Comparison of ENCODE assay signal across 12 cellular contexts in the genomic region with DNA sequence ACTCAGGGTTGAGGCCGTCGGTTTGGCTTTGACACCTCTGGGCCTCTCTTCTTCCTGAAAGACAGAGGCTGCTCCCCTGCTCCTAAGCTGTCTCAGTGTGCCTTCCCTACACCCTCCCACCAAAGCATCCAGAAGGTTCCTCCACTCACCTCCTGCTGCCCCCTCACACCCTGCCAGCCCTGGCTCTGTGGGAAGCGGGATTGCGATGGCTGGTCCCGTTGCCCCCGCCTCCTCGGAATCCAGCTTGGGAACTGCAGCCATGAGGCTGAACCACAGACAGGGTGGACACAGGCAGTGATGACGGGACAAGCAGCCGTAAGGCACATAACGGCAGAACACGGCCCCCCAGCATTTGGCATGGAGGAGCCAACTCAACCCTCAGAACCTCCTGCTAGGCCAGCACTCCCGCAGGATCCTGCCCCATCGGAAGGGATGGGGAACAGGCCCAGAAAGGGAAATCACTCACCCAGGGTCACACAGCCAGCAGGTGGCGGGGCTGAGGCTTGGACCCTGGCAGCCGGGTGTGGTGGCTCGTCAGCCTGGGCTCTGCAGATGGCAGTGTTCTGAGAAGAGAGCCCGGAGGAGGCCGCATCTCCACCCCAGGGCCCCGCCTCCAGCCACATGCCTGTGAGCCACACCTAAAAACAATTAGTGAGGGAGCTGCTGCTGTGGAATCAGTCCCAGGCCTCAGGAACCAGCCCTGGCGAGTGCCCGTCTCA.
DNase-seq lines count a peak whose midpoint lies in the region; ATAC-seq, FAIRE-seq and TF ChIP-seq lines count a peak whose summit lies in the region.
"Had no signal": no experiment of that assay in that cellular context is flagged by ENCODE, and none has a peak within 500 bp of the region (broad histone marks: within the 10 kb centered on the region; RNA-seq: fewer than 3 reads in every experiment).

No MANE protein-coding gene starts in this region.

- no TSS peak for BruUV-seq in GM12878 (replicated peaks; lab: Mats Ljungman, UMichigan)

- H4K20me1 ChIP-seq in GM12878 (ENCODE audit: control insufficient read depth, insufficient read depth): no peaks in the 10 kb centered on the region

- intact Hi-C loops in GM12878 (cut with micrococcal nuclease; ENCODE audit: unreplicated experiment) (no loop called here), right cardiac atrium (cut with DNase I) (no loop called here), prostate gland (cut with DNase I) (no loop called here)

- no peak for TF ChIP-seq POLR2A in A549 (IDR thresholded peaks at IDR 0.05; ENCODE audit: low read length)
- TF ChIP-seq POLR2A in GM12878 (IDR thresholded peaks at IDR 0.05; ENCODE audit: low read depth, low read length): no peak
- no peak for TF ChIP-seq POLR2A in prostate gland (IDR thresholded peaks at IDR 0.05)

- RAD21 ChIA-PET in GM12878 (lab: Charles Lee; ENCODE audit: unreplicated experiment): no interaction called here

- H3K27ac ChIP-seq in A549 (no peak overlapping the region), GM12878 (ENCODE audit: control insufficient read depth, insufficient read depth) (no peak overlapping the region), right cardiac atrium (ENCODE audit: low read length) (no peak overlapping the region), prostate gland (no peak overlapping the region)

- H3K4me1 ChIP-seq in A549: no peaks in the 10 kb centered on the region
- no peaks in the 10 kb centered on the region for H3K4me1 ChIP-seq in GM12878 (ENCODE audit: control insufficient read depth, insufficient read depth, low read length)
- no peaks in the 10 kb centered on the region for H3K4me1 ChIP-seq in right cardiac atrium (ENCODE audit: control insufficient read depth, insufficient read depth, low read length)
- no peaks in the 10 kb centered on the region for H3K4me1 ChIP-seq in prostate gland (replicated peaks)

- no peaks in the 10 kb centered on the region for H3K27me3 ChIP-seq in GM12878 (replicated peaks in 1 of 2; ENCODE audit: control insufficient read depth in 2 of 2, insufficient read depth in 2 of 2, low read length in 1 of 2)
- H3K27me3 ChIP-seq in right cardiac atrium (ENCODE audit: control insufficient read depth, insufficient read depth): no peaks in the 10 kb centered on the region
- no peaks in the 10 kb centered on the region for H3K27me3 ChIP-seq in prostate gland (replicated peaks; ENCODE audit: insufficient read depth)

- H3K9me3 ChIP-seq in A549 (no peaks in the 10 kb centered on the region), GM12878 (replicated peaks; ENCODE audit: control insufficient read depth, insufficient read depth, low read length) (no peaks in the 10 kb centered on the region; the same call in 2 of the 3 replicates), right cardiac atrium (ENCODE audit: control insufficient read depth, low read length) (no peaks in the 10 kb centered on the region), prostate gland (no peaks in the 10 kb centered on the region)

- H3K9ac ChIP-seq in GM12878 (ENCODE audit: control insufficient read depth, insufficient read depth, low read length): no peak overlapping the region

- no peak for FAIRE-seq in A549 (lab: Jason Lieb, UNC)
- no peak for FAIRE-seq in GM12878 (lab: Jason Lieb, UNC)

- in situ Hi-C loops in GM12878 (cut with MboI): no loop called here

- no peaks in the 10 kb centered on the region for H3K36me3 ChIP-seq in GM12878 (ENCODE audit: control insufficient read depth in 2 of 2, insufficient read depth in 2 of 2, low read length in 1 of 2)
- no peaks in the 10 kb centered on the region for H3K36me3 ChIP-seq in prostate gland

- H3K4me2 ChIP-seq in A549 (no peak overlapping the region), GM12878 (ENCODE audit: control insufficient read depth, insufficient read depth) (no peak overlapping the region)

- TF ChIP-seq EP300 in A549 (IDR thresholded peaks at IDR 0.05) (no peak), GM12878 (IDR thresholded peaks at IDR 0.05; ENCODE audit: borderline replicate concordance in 1 of 2, control insufficient read depth in 1 of 2, low read depth in 2 of 2, low read length in 2 of 2) (no peak)

- H3K79me2 ChIP-seq in GM12878 (ENCODE audit: control insufficient read depth, insufficient read depth, low read length): no peaks in the 10 kb centered on the region

- TF ChIP-seq CTCF in A549 (IDR thresholded peaks at IDR 0.05) (no peak), GM12878 (IDR thresholded peaks at IDR 0.05 in 2 of 3, conservative IDR thresholded peaks at IDR 0.05 in 1 of 3; ENCODE audit: control insufficient read depth in 2 of 3, extremely low read depth in 1 of 3, insufficient read depth in 1 of 3, low read depth in 3 of 3, low read length in 3 of 3) (peak; percentile 9 to 37 (median 35); a peak in 3 of 6 replicates), prostate gland (IDR thresholded peaks at IDR 0.05) (no peak)

- TF ChIP-seq RAD21 in A549 (conservative IDR thresholded peaks at IDR 0.05 in 1 of 2, IDR thresholded peaks at IDR 0.05 in 1 of 2) (no peak), GM12878 (IDR thresholded peaks at IDR 0.05; ENCODE audit: insufficient read depth, low read depth, low read length) (no peak)

- H2AFZ ChIP-seq in GM12878 (ENCODE audit: control insufficient read depth, low read depth, low read length): no peak overlapping the region

- SMC1A ChIA-PET in GM12878 (lab: Charles Lee; ENCODE audit: uncharacterized antibody, unreplicated experiment): no interaction called here

- DNase-seq in A549 (ENCODE audit: low read depth in 1 of 2, low spot score in 1 of 2) (peak in 1 of 2 experiments; percentile 27), EH (ENCODE audit: low read depth) (peak; percentile 10), LoVo (ENCODE audit: low spot score) (peak; percentile 3), GM12878 (ENCODE audit: low read depth, low spot score) (no peak), right cardiac atrium (no peak), prostate gland (ENCODE audit: low spot score) (no peak), NCI-H510A (lab: John Stamatoyannopoulos, UW) (no peak)
- DNase-seq: activated CD8-positive, alpha-beta memory T cell treated with anti-CD3 and anti-CD28 coated beads for 24 hours; COR-L47; hypothalamus; NCI-H2081 had no signal

- H3K4me3 ChIP-seq in A549 (no peak overlapping the region), GM12878 (no peak overlapping the region), right cardiac atrium (ENCODE audit: low read length) (no peak overlapping the region), prostate gland (no peak overlapping the region)

- CTCF ChIA-PET in A549 (lab: Yijun Ruan, JAX): no interaction called here
- CTCF ChIA-PET in GM12878 (lab: Yijun Ruan, JAX): no interaction called here

- POLR2A ChIA-PET in A549 (lab: Yijun Ruan, JAX): no interaction called here
- POLR2A ChIA-PET in GM12878 (lab: Charles Lee): no interaction called here

- peak; percentile 40 to 82; a peak in 3 of 6 replicates for ATAC-seq in A549
- peak; percentile 78 for ATAC-seq in GM12878
- no peak for ATAC-seq in right cardiac atrium
- no peak for ATAC-seq in GM21367 (IDR thresholded peaks at IDR 0.05; ENCODE audit: unreplicated experiment)

- WGBS in A549 (ENCODE audit: missing lambda C conversion rate): 57% methylated on average over 13 of the region's 21 CpGs
- 24% methylated on average over 21 of the region's 21 CpGs for WGBS in GM12878 (ENCODE audit: insufficient coverage, insufficient replicate concordance, low lambda C conversion rate, missing lambda C conversion rate)
- 80% methylated on average over 21 of the region's 21 CpGs for WGBS in right cardiac atrium
- WGBS in prostate gland: 77% methylated on average over 21 of the region's 21 CpGs

TF ChIP-seq in A549, 52 proteins besides CTCF, POLR2A, EP300 and RAD21 (continues in another document):
- TF ChIP-seq HOXB5 (CRISPR knock-in tag; IDR thresholded peaks at IDR 0.05): no peak
- TF ChIP-seq PHF8 (IDR thresholded peaks at IDR 0.05; ENCODE audit: borderline replicate concordance, low read depth): no peak
- no peak for TF ChIP-seq TFCP2L1 (CRISPR knock-in tag; IDR thresholded peaks at IDR 0.05)
- TF ChIP-seq, protein P1, sequence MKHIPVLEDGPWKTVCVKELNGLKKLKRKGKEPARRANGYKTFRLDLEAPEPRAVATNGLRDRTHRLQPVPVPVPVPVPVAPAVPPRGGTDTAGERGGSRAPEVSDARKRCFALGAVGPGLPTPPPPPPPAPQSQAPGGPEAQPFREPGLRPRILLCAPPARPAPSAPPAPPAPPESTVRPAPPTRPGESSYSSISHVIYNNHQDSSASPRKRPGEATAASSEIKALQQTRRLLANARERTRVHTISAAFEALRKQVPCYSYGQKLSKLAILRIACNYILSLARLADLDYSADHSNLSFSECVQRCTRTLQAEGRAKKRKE (CRISPR knock-in tag; IDR thresholded peaks at IDR 0.05; ENCODE audit: low read depth): no peak
- no peak for TF ChIP-seq CBX2 (IDR thresholded peaks at IDR 0.05; ENCODE audit: borderline replicate concordance, low read depth)
- TF ChIP-seq, protein P2, sequence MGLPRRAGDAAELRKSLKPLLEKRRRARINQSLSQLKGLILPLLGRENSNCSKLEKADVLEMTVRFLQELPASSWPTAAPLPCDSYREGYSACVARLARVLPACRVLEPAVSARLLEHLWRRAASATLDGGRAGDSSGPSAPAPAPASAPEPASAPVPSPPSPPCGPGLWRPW (IDR thresholded peaks at IDR 0.05): no peak
- no peak for TF ChIP-seq ZSCAN20 (CRISPR knock-in tag; IDR thresholded peaks at IDR 0.05)
- no peak for TF ChIP-seq GATA3 (IDR thresholded peaks at IDR 0.05; ENCODE audit: borderline replicate concordance)

TF ChIP-seq in GM12878, 131 proteins besides CTCF, POLR2A, EP300 and RAD21 (continues in another document):
- TF ChIP-seq IKZF1 (conservative IDR thresholded peaks at IDR 0.05): no peak
- TF ChIP-seq, protein P3, sequence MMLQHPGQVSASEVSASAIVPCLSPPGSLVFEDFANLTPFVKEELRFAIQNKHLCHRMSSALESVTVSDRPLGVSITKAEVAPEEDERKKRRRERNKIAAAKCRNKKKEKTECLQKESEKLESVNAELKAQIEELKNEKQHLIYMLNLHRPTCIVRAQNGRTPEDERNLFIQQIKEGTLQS (IDR thresholded peaks at IDR 0.05; ENCODE audit: borderline replicate concordance, extremely low read depth, low read depth, low read length): no peak
- TF ChIP-seq, protein P4, sequence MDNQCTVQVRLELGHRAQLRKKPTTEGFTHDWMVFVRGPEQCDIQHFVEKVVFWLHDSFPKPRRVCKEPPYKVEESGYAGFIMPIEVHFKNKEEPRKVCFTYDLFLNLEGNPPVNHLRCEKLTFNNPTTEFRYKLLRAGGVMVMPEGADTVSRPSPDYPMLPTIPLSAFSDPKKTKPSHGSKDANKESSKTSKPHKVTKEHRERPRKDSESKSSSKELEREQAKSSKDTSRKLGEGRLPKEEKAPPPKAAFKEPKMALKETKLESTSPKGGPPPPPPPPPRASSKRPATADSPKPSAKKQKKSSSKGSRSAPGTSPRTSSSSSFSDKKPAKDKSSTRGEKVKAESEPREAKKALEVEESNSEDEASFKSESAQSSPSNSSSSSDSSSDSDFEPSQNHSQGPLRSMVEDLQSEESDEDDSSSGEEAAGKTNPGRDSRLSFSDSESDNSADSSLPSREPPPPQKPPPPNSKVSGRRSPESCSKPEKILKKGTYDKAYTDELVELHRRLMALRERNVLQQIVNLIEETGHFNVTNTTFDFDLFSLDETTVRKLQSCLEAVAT (IDR thresholded peaks at IDR 0.05): no peak
- TF ChIP-seq POLR2AphosphoS2 (IDR thresholded peaks at IDR 0.05; ENCODE audit: low read depth, low read length): no peak
- no peak for TF ChIP-seq ZNF384 (IDR thresholded peaks at IDR 0.05; ENCODE audit: borderline replicate concordance, low read depth, low read length)

Comparison
In these comparisons a context has a peak if more than half of its experiments do, and no peak if none do; other contexts are left out.
1. ATAC-seq: peak in A549 (2 of 2) and GM12878 (single experiment); none in right cardiac atrium (0 of 2) and GM21367 (single experiment).
2. DNase-seq: peak in EH (single experiment) and LoVo (single experiment); none in GM12878 (single experiment), right cardiac atrium (0 of 3), prostate gland (single experiment) and NCI-H510A (single experiment).
3. CTCF ChIP-seq: peak in GM12878 (3 of 3); none in A549 (single experiment) and prostate gland (0 of 4).